Comparison of ENCODE assay signal across 12 cellular contexts in the genomic region with DNA sequence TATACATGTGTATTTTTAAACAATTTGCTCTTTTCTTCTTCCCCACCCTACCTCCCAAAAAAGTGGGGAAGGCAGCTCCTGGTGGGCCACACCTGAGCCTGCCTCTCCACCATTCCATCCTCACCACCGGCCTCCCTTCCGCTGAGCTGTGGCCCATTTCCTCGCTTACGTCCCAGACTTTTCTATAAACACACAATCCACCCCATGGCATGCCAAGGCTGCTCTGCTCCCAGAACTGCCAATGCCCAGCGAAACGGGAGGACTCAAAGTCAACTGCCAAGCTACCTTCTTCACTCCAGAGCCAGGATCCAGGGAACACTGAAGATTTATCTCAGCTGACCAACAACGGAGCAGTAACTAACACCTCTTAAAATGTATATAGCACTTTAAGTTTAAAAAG. TPM values are rescaled to one million over a fixed set of nuclear protein-coding genes. Genes with fewer than 3 reads are reported as not detected.
DNase-seq lines count a peak whose midpoint lies in the region; ATAC-seq and TF ChIP-seq lines count a peak whose summit lies in the region.
"Had no signal": no experiment of that assay in that cellular context is flagged by ENCODE, and none has a peak within 500 bp of the region (broad histone marks: within the 10 kb centered on the region; RNA-seq: fewer than 3 reads in every experiment).

No MANE protein-coding gene starts in this region.

- no peak for ATAC-seq in activated T-helper 17 cell treated with anti-CD3 and anti-CD28 coated beads, Interleukin-2, amount 50 U/mL, for 72 hours (replicated peaks)
- ATAC-seq in naive B cell (ENCODE audit: low read depth in 2 of 2) = no peak
- ATAC-seq: HCT116 had no signal

- in situ Hi-C loops in KBM-7 (cut with MboI; ENCODE audit: low pct_unique_long_range_greater_than_20kb, low sequenced_read_pairs) = no loop called here

- DNase-seq in CD14-positive monocyte (ENCODE audit: low spot score) (no peak), GM06990 (ENCODE audit: extremely low read depth, insufficient read length) (no peak), naive B cell (no peak), iPS-NIHi7 (ENCODE audit: extremely low spot score) (no peak), glomerular visceral epithelial cell (ENCODE audit: extremely low spot score) (no peak), KBM-7 (no peak), activated gamma-delta T cell treated with Interleukin-2 at 50 U/mL for 16 hours (no peak)
- DNase-seq: BE2C, DMS79 treated with DMSO at 0.1 percent for 48 hours, SHP77 treated with DMSO at 0.1 percent for 48 hours had no signal

- peak overlapping the region; percentile 82; the same call in 1 of the 2 replicates for H3K4me3 ChIP-seq in GM06990 (replicated peaks; ENCODE audit: low read depth, low read length)

- peaks cover 51% of the 10 kb centered on the region for H3K4me1 Mint-ChIP-seq in CD14-positive monocyte
- H3K4me1 Mint-ChIP-seq in activated T-helper 17 cell treated with anti-CD3 and anti-CD28 coated beads, Interleukin-2, amount 50 U/mL, for 72 hours = peaks cover 25% of the 10 kb centered on the region
- peaks cover 50 to 59% (median 54%) of the 10 kb centered on the region in 3 donors for H3K4me1 Mint-ChIP-seq in naive B cell

- H3K36me3 ChIP-seq in GM06990 (ENCODE audit: control insufficient read depth, insufficient read depth, low read length) = peaks cover 4% of the 10 kb centered on the region
- H3K36me3 ChIP-seq: BE2C had no signal

- no peak for TF ChIP-seq CTCF in CD14-positive monocyte (IDR thresholded peaks at IDR 0.05)
- TF ChIP-seq CTCF in GM06990 (IDR thresholded peaks at IDR 0.05; ENCODE audit: insufficient read depth, low read length, poor library complexity, severe bottlenecking) = no peak

- H3K36me3 Mint-ChIP-seq in CD14-positive monocyte (peaks cover 18 to 20% of the 10 kb centered on the region in 2 donors), naive B cell (peaks cover 6 to 10% of the 10 kb centered on the region in 2 donors)
- peaks cover 76% of the 10 kb centered on the region for H3K36me3 Mint-ChIP-seq in activated T-helper 17 cell treated with anti-CD3 and anti-CD28 coated beads, Interleukin-2, amount 50 U/mL, for 72 hours (ENCODE audit: low read depth)

- intact Hi-C loops in CD14-positive monocyte (cut with micrococcal nuclease) = loop anchor here (5.0 to 10.0 kb wide), 3 partner anchors 110 to 113 kb away; a partner anchor contains a TSS

- no peaks in the 10 kb centered on the region for H3K27me3 ChIP-seq in GM06990 (replicated peaks; ENCODE audit: control insufficient read depth, insufficient read depth, low read length)
- H3K27me3 ChIP-seq: BE2C had no signal

- H3K27ac Mint-ChIP-seq in CD14-positive monocyte (peak overlapping the region in 6 of 7 donors; percentile 75 to 99 (median 96)), naive B cell (peak overlapping the region; percentile 91 to 100 (median 96))
- peak overlapping the region; percentile 86 for H3K27ac Mint-ChIP-seq in activated T-helper 17 cell treated with anti-CD3 and anti-CD28 coated beads, Interleukin-2, amount 50 U/mL, for 72 hours

- H3K4me3 Mint-ChIP-seq in CD14-positive monocyte (no peak overlapping the region), naive B cell (peak overlapping the region; percentile 26 to 99 (median 76))
- H3K4me3 Mint-ChIP-seq in activated T-helper 17 cell treated with anti-CD3 and anti-CD28 coated beads, Interleukin-2, amount 50 U/mL, for 72 hours = peak overlapping the region; percentile 89

- peaks cover under 1 to 8% (median 2%) of the 10 kb centered on the region in 7 donors for H3K9me3 Mint-ChIP-seq in CD14-positive monocyte
- no peaks in the 10 kb centered on the region for H3K9me3 Mint-ChIP-seq in activated T-helper 17 cell treated with anti-CD3 and anti-CD28 coated beads, Interleukin-2, amount 50 U/mL, for 72 hours
- H3K9me3 Mint-ChIP-seq in naive B cell = peaks cover 0 to under 1% (median 0%) of the 10 kb centered on the region in 7 donors

- H3K27me3 Mint-ChIP-seq in CD14-positive monocyte (ENCODE audit: low read depth in 3 of 3) (peaks cover 0 to 3% (median 2%) of the 10 kb centered on the region in 3 donors), naive B cell (no peaks in the 10 kb centered on the region)
- H3K27me3 Mint-ChIP-seq in activated T-helper 17 cell treated with anti-CD3 and anti-CD28 coated beads, Interleukin-2, amount 50 U/mL, for 72 hours = no peaks in the 10 kb centered on the region

RNA-seq across cellular contexts. Expression of a gene that starts 2.8 kb away (rescaled TPM):
- polyA plus RNA-seq in CD14-positive monocyte = 10 to 100 TPM; 81.5 to 82.5 TPM
- total RNA-seq in activated T-helper 17 cell treated with anti-CD3 and anti-CD28 coated beads, Interleukin-2, amount 50 U/mL, for 72 hours = 10 to 100 TPM; 20.6 to 62.0 TPM
- 100 to 1,000 TPM in 2 of 6 donors, 10 to 100 TPM in 4; 77.0 to 152 (median 99.1) TPM for polyA plus RNA-seq in naive B cell (ENCODE audit: low read depth in 6 of 6)

Comparison
In these comparisons a context has a peak if more than half of its experiments do, and no peak if none do; other contexts are left out.
1. H3K4me3 Mint-ChIP-seq: peak in activated T-helper 17 cell treated with anti-CD3 and anti-CD28 coated beads, Interleukin-2, amount 50 U/mL, for 72 hours (single experiment) and naive B cell (8 of 8); none in CD14-positive monocyte (0 of 2).
2. Peak in every context shown above with its lines, with median percentiles within 50 percentile points of each other: H3K27ac Mint-ChIP-seq.